17 cellular contexts compared by ENCODE assay signal in the genomic region with DNA sequence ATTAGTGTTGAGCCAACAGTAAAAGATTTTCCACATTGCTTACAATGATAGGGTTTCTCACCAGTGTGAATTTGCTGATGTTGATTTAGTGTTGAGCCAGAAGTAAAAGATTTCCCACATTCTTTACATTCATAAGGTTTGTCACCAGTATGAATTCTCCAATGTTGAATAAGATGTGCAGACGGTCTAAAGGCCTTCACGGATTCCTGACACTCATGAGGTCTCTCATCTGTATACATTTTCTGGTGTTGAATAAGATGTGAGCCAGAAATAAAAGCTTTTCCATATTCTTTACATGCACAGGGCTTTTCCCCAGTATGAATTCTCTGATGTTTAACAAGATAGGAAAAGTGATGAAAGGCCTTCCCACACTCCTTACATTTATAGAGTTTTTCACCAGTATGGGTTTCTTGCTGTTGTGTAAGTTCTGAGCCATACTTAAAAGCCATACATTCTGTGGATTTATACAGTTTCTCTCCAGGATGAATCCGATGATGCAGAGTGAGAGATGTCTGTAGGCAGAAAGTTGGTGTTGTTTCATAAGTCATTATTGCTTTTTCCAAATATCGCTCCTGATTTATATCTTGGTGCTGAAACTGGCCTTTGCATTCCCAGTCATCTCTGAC. TPM values are rescaled to one million over a fixed set of nuclear protein-coding genes. Genes with fewer than 3 reads are reported as not detected.
DNase-seq lines count a peak whose midpoint lies in the region; ATAC-seq, FAIRE-seq and TF ChIP-seq lines count a peak whose summit lies in the region.
"Had no signal": no experiment of that assay in that cellular context is flagged by ENCODE, and none has a peak within 500 bp of the region (broad histone marks: within the 10 kb centered on the region; RNA-seq: fewer than 3 reads in every experiment).

No MANE protein-coding gene starts in this region.

- TF ChIP-seq POLR2A in HepG2 (IDR thresholded peaks at IDR 0.05; ENCODE audit: insufficient read depth in 1 of 2, low read depth in 2 of 2, low read length in 2 of 2) (no peak), right lobe of liver (IDR thresholded peaks at IDR 0.05) (no peak), K562 (conservative IDR thresholded peaks at IDR 0.05) (no peak)

- H3K9ac ChIP-seq in HepG2 (ENCODE audit: insufficient read depth, low read depth, low read length): no peak overlapping the region
- H3K9ac ChIP-seq in K562 (ENCODE audit: insufficient read depth in 1 of 2, low read depth in 2 of 2, low read length in 2 of 2): no peak overlapping the region
- no peak overlapping the region for H3K9ac ChIP-seq in mesendoderm (ENCODE audit: low read length)

- H2BK120ac ChIP-seq in mesendoderm (ENCODE audit: low read depth, low read length): no peak overlapping the region

- no peak for DNase-seq in HepG2 (ENCODE audit: low spot score)
- DNase-seq in right lobe of liver: no peak
- DNase-seq in K562 (ENCODE audit: extremely low read depth in 1 of 4, low spot score in 3 of 4): no peak
- DNase-seq in mesendoderm: peak; percentile 20
- no peak for DNase-seq in aorta
- no peak for DNase-seq in substantia nigra (lab: John Stamatoyannopoulos, UW)
- no peak for DNase-seq in AML-193 (lab: John Stamatoyannopoulos, UW)
- DNase-seq: GF-D8, H7, KBM-7, NCI-H1436 treated with DMSO at 0.1 percent for 48 hours, NCI-H2081 treated with DMSO at 0.1 percent for 48 hours, NCI-H2227 treated with DMSO at 0.1 percent for 48 hours, NCI-H526, OCI-M1 had no signal

- FAIRE-seq in HepG2 (lab: Jason Lieb, UNC) (no peak), K562 (lab: Jason Lieb, UNC) (no peak)
- FAIRE-seq: D721Med had no signal

- WGBS in HepG2 (ENCODE audit: low lambda C conversion rate): 97% methylated on average over 4 of the region's 4 CpGs
- WGBS in right lobe of liver (ENCODE audit: insufficient coverage, low coverage, low lambda C conversion rate, missing lambda C conversion rate): 98% methylated on average over 4 of the region's 4 CpGs
- 69% methylated on average over 4 of the region's 4 CpGs for WGBS in K562 (ENCODE audit: insufficient coverage, low coverage, missing lambda C conversion rate)
- no CpG with 5 or more reads among the region's 4 CpGs for WGBS in mesendoderm (ENCODE audit: extremely low coverage, insufficient coverage, low lambda C conversion rate)
- 97% methylated on average over 4 of the region's 4 CpGs for WGBS in aorta, 2 donors

- H3K27me3 ChIP-seq in HepG2 (ENCODE audit: control insufficient read depth in 1 of 2, insufficient read depth in 2 of 2, low read length in 2 of 2) (no peaks in the 10 kb centered on the region), right lobe of liver (no peaks in the 10 kb centered on the region), K562 (ENCODE audit: control insufficient read depth in 2 of 2, insufficient read depth in 2 of 2, low read length in 2 of 2) (no peaks in the 10 kb centered on the region), mesendoderm (ENCODE audit: insufficient read depth, low read length, poor library complexity) (no peaks in the 10 kb centered on the region), aorta (ENCODE audit: control insufficient read depth in 1 of 2, insufficient read depth in 2 of 2, low read length in 1 of 2) (no peaks in the 10 kb centered on the region)

- TF ChIP-seq EP300 in HepG2 (IDR thresholded peaks at IDR 0.05; ENCODE audit: low read depth in 2 of 2, low read length in 2 of 2) (no peak), HepG2 (CRISPR knock-in tag; IDR thresholded peaks at IDR 0.05; ENCODE audit: borderline replicate concordance) (no peak), K562 (IDR thresholded peaks at IDR 0.05; ENCODE audit: low read length) (no peak)

- H3K23ac ChIP-seq in mesendoderm (ENCODE audit: low read length): no peak overlapping the region

- no peaks in the 10 kb centered on the region for H3K9me1 ChIP-seq in K562 (ENCODE audit: control insufficient read depth, insufficient read depth, low read length)

- TF ChIP-seq RAD21 in HepG2 (CRISPR knock-in tag; IDR thresholded peaks at IDR 0.05): no peak
- TF ChIP-seq RAD21 in K562 (CRISPR knock-in tag; conservative IDR thresholded peaks at IDR 0.05 in 1 of 2, IDR thresholded peaks at IDR 0.05 in 1 of 2): no peak

- intact Hi-C loops in HepG2 (cut with micrococcal nuclease; ENCODE audit: unreplicated experiment) (no loop called here), right lobe of liver (cut with DNase I) (no loop called here), K562 (cut with micrococcal nuclease) (no loop called here), aorta (cut with DNase I) (no loop called here)

- H3K56ac ChIP-seq in mesendoderm (ENCODE audit: low read length): no peak overlapping the region

- peaks cover 99% of the 10 kb centered on the region for H3K9me3 ChIP-seq in HepG2 (ENCODE audit: low read length)
- H3K9me3 ChIP-seq in right lobe of liver: peaks cover 0 to 84% (median 33%) of the 10 kb centered on the region in 4 donors
- peaks cover 53% of the 10 kb centered on the region for H3K9me3 ChIP-seq in K562 (replicated peaks; ENCODE audit: control insufficient read depth, insufficient read depth, low read depth, low read length)
- peaks cover 41% of the 10 kb centered on the region for H3K9me3 ChIP-seq in aorta (ENCODE audit: control insufficient read depth, low read length)

- H3K4me3 ChIP-seq in HepG2 (replicated peaks in 1 of 3; ENCODE audit: insufficient read depth in 1 of 3, low read depth in 2 of 3, low read length in 3 of 3) (no peak overlapping the region), right lobe of liver (no peak overlapping the region), K562 (no peak overlapping the region), mesendoderm (ENCODE audit: low read length) (peak overlapping the region; percentile 50), aorta (ENCODE audit: low read length in 2 of 2) (peak overlapping the region; percentile 10 to 23)

- no peak overlapping the region for H4K5ac ChIP-seq in mesendoderm (ENCODE audit: low read length)

- peaks cover 13 to 51% of the 10 kb centered on the region in 2 experiments for H3K36me3 ChIP-seq in HepG2 (replicated peaks in 1 of 2; ENCODE audit: control insufficient read depth in 1 of 2, insufficient read depth in 2 of 2, low read length in 2 of 2)
- peaks cover 0 to 37% (median 6%) of the 10 kb centered on the region in 4 donors for H3K36me3 ChIP-seq in right lobe of liver
- H3K36me3 ChIP-seq in K562 (ENCODE audit: control insufficient read depth, insufficient read depth, low read length): peaks cover 85% of the 10 kb centered on the region
- H3K36me3 ChIP-seq in mesendoderm (ENCODE audit: control insufficient read depth, insufficient read depth, low read length): peaks cover 38% of the 10 kb centered on the region
- H3K36me3 ChIP-seq in aorta (ENCODE audit: control insufficient read depth in 1 of 2, insufficient read depth in 2 of 2, low read length in 1 of 2): peaks cover 16 to 42% of the 10 kb centered on the region in 2 donors

- no peak overlapping the region for H3K27ac ChIP-seq in HepG2 (ENCODE audit: extremely low read length, insufficient read depth, low read length)
- H3K27ac ChIP-seq in right lobe of liver: no peak overlapping the region
- no peak overlapping the region for H3K27ac ChIP-seq in K562 (ENCODE audit: extremely low read depth, low read depth, low read length)
- H3K27ac ChIP-seq in mesendoderm (ENCODE audit: low read depth, low read length): no peak overlapping the region
- H3K27ac ChIP-seq in aorta (ENCODE audit: low read depth in 1 of 2, low read length in 2 of 2): no peak overlapping the region
- no peak overlapping the region for H3K27ac ChIP-seq in substantia nigra (ENCODE audit: low read depth, low read length, poor library complexity, severe bottlenecking)

- H3K4me1 ChIP-seq in HepG2 (ENCODE audit: insufficient read depth, low read length): no peaks in the 10 kb centered on the region
- H3K4me1 ChIP-seq in right lobe of liver: no peaks in the 10 kb centered on the region
- H3K4me1 ChIP-seq in K562 (replicated peaks in 1 of 2; ENCODE audit: control insufficient read depth in 2 of 2, insufficient read depth in 2 of 2, low read length in 2 of 2): no peaks in the 10 kb centered on the region
- H3K4me1 ChIP-seq in mesendoderm (ENCODE audit: control insufficient read depth, low read depth, low read length): no peaks in the 10 kb centered on the region
- H3K4me1 ChIP-seq in aorta (ENCODE audit: control insufficient read depth in 1 of 2, insufficient read depth in 2 of 2, low read length in 2 of 2): no peaks in the 10 kb centered on the region

- H2AK5ac ChIP-seq in mesendoderm (ENCODE audit: low read length): no peak overlapping the region

- no TSS peak for BruUV-seq in HepG2 (replicated peaks; lab: Mats Ljungman, UMichigan)
- BruUV-seq in K562 (replicated peaks; lab: Mats Ljungman, UMichigan): no TSS peak

- CTCF ChIA-PET in HepG2 (lab: Yijun Ruan, JAX; ENCODE audit: low intra/inter-chr PET ratio, low total read pairs): no interaction called here
- CTCF ChIA-PET in K562 (lab: Yijun Ruan, JAX; ENCODE audit: low intra/inter-chr PET ratio): no interaction called here

- POLR2A ChIA-PET in HepG2 (lab: Yijun Ruan, JAX) (no interaction called here), K562 (lab: Yijun Ruan, JAX) (no interaction called here)

- no peak for ATAC-seq in HepG2
- ATAC-seq in right lobe of liver: no peak
- ATAC-seq in K562: no peak
- ATAC-seq in aorta (ENCODE audit: low FRiP score): no peak
- no peak for ATAC-seq in GM19397 (IDR thresholded peaks at IDR 0.05; ENCODE audit: unreplicated experiment)

- in situ Hi-C loops in HepG2 (cut with HindIII; ENCODE audit: extremely low pct_ligation_motif_present, low pct_unique_long_range_greater_than_20kb) (no loop called here), K562 (cut with MboI) (no loop called here)

- H3K4ac ChIP-seq in mesendoderm (ENCODE audit: low read depth, low read length): no peak overlapping the region

- peaks cover 2% of the 10 kb centered on the region for H3K79me1 ChIP-seq in mesendoderm (ENCODE audit: low read length)

- no peak overlapping the region for H2AFZ ChIP-seq in HepG2 (ENCODE audit: low read length)
- H2AFZ ChIP-seq in K562 (ENCODE audit: low read depth, low read length): no peak overlapping the region

- no peak overlapping the region for H4K8ac ChIP-seq in mesendoderm (ENCODE audit: low read depth, low read length)

- no peaks in the 10 kb centered on the region for H4K20me1 ChIP-seq in HepG2 (ENCODE audit: insufficient read depth, low read length)
- no peaks in the 10 kb centered on the region for H4K20me1 ChIP-seq in K562 (replicated peaks; ENCODE audit: control insufficient read depth, insufficient read depth, low read length)

- no peak overlapping the region for H2BK5ac ChIP-seq in mesendoderm (ENCODE audit: low read length)

- H3K4me2 ChIP-seq in HepG2 (ENCODE audit: low read depth, low read length): no peak overlapping the region
- no peak overlapping the region for H3K4me2 ChIP-seq in K562 (ENCODE audit: insufficient read depth, low read length)
- no peak overlapping the region for H3K4me2 ChIP-seq in mesendoderm (ENCODE audit: low read length)

- H3K79me2 ChIP-seq in HepG2 (ENCODE audit: insufficient read depth, low read length): no peaks in the 10 kb centered on the region
- H3K79me2 ChIP-seq in K562 (ENCODE audit: control insufficient read depth, insufficient read depth, low read length): no peaks in the 10 kb centered on the region; the same call in 2 of the 3 replicates
- no peaks in the 10 kb centered on the region for H3K79me2 ChIP-seq in mesendoderm (ENCODE audit: control insufficient read depth, insufficient read depth, low read length)

- H2BK15ac ChIP-seq in mesendoderm (replicated peaks; ENCODE audit: low read depth): no peak overlapping the region

- no peak for TF ChIP-seq CTCF in HepG2 (CRISPR knock-in tag; IDR thresholded peaks at IDR 0.05)
- TF ChIP-seq CTCF in right lobe of liver (IDR thresholded peaks at IDR 0.05): no peak
- TF ChIP-seq CTCF in K562 (IDR thresholded peaks at IDR 0.05 in 2 of 3, conservative IDR thresholded peaks at IDR 0.05 in 1 of 3; ENCODE audit: insufficient read depth in 2 of 3, low read depth in 1 of 3, low read length in 3 of 3): no peak

- no peak overlapping the region for H3K18ac ChIP-seq in mesendoderm (ENCODE audit: low read length)

RNA-seq across cellular contexts. Expression of gene ZNF850, which starts 22.4 kb away (rescaled TPM):
- total RNA-seq in HepG2 (2016; rRNA removed; fragmentation: Illumina TruSeq; extraction: Trizol) (6.6 and 11.4 TPM in 2 replicates), right lobe of liver (1 to 10 TPM in 3 of 6 experiments, under 1 TPM in 3; 0.68 to 1.1 (median 0.96) TPM), K562 (2014; rRNA removed) (5.3 and 6.6 TPM in 2 replicates), K562 (2014; rRNA removed; fragmentation: Illumina TruSeq; extraction: Trizol) (13.0 and 16.2 TPM in 2 replicates), K562 (2015; rRNA removed; fragmentation: Illumina TruSeq; extraction: Trizol) (10.1 and 11.2 TPM in 2 replicates), K562 (2021) (8.6 and 10.4 TPM in 2 replicates), aorta (1 to 10 TPM; 3.6 to 4.2 TPM)
- total RNA-seq in HepG2 (2016; cell fraction: cytosol; rRNA removed; fragmentation: Illumina TruSeq; extraction: Trizol; ENCODE audit: low read depth): 0.79 and 1.0 TPM in 2 replicates
- 6.5 and 11.8 TPM in 2 replicates for total RNA-seq in HepG2 (2016; cell fraction: insoluble cytoplasmic fraction; rRNA removed; fragmentation: Illumina TruSeq; extraction: Trizol)
- total RNA-seq in HepG2 (2016; cell fraction: membrane; rRNA removed; fragmentation: Illumina TruSeq; extraction: Trizol): 2.2 and 3.3 TPM in 2 replicates
- 4.2 and 4.8 TPM in 2 replicates for total RNA-seq in HepG2 (2016; cell fraction: nucleus; rRNA removed; fragmentation: Illumina TruSeq; extraction: Trizol)
- polyA plus RNA-seq in HepG2 (2011; rRNA removed) (0.78 and 0.81 TPM in 2 replicates), K562 (2011; rRNA removed) (5.9 and 6.5 TPM in 2 replicates), K562 (2014; fragmentation: Illumina TruSeq; extraction: Trizol) (2.5 and 2.9 TPM in 2 replicates), K562 (2014; fragmentation: Nextera tagmentation; extraction: Ambion mirVana) (1 to 10 TPM; 1.2 to 1.8 TPM), K562 (2014; rRNA removed) (4.8 and 5.3 TPM in 2 replicates), aorta (under 1 TPM; 0.13 to 0.59 TPM)
- 0.71 and 1.00 TPM in 2 replicates for polyA plus RNA-seq in HepG2 (2011; cell fraction: cytosol; rRNA removed)
- 0.55 and 1.7 TPM in 2 replicates for polyA plus RNA-seq in HepG2 (2011; cell fraction: nucleus; rRNA removed)
- 0.35 and 0.52 TPM in 2 replicates for polyA plus RNA-seq in HepG2 (2012)
- polyA plus RNA-seq in HepG2 (2016; cell fraction: cytosol; fragmentation: Illumina TruSeq; extraction: Trizol; ENCODE audit: low read depth): 0.07 and 0.38 TPM in 2 replicates
- 1.7 and 1.8 TPM in 2 replicates for polyA plus RNA-seq in HepG2 (2016; cell fraction: insoluble cytoplasmic fraction; fragmentation: Illumina TruSeq; extraction: Trizol; ENCODE audit: low read depth)
- polyA plus RNA-seq in HepG2 (2016; cell fraction: membrane; fragmentation: Illumina TruSeq; extraction: Trizol; ENCODE audit: low read depth): 0.50 and 0.65 TPM in 2 replicates
- polyA plus RNA-seq in HepG2 (2016; cell fraction: nucleus; fragmentation: Illumina TruSeq; extraction: Trizol; ENCODE audit: insufficient read depth, low read depth): 3.2 and 3.3 TPM in 2 replicates
- polyA minus RNA-seq in HepG2 (2011; rRNA and poly(A)+ RNA removed; ENCODE audit: low replicate concordance): 2.6 TPM in 1 of 2 replicates, not detected in the other
- polyA minus RNA-seq in HepG2 (2011; cell fraction: cytosol; rRNA and poly(A)+ RNA removed): 1.6 and 2.0 TPM in 2 replicates
- polyA minus RNA-seq in HepG2 (2011; cell fraction: nucleus; rRNA and poly(A)+ RNA removed): 3.2 and 4.5 TPM in 2 replicates
- 13.7 and 31.2 TPM in 2 replicates for total RNA-seq in K562 (2011; cell fraction: chromatin; rRNA removed; ENCODE audit: low replicate concordance)
- total RNA-seq in K562 (2011; cell fraction: nucleolus; rRNA removed): 16.7 and 20.5 TPM in 2 replicates
- total RNA-seq in K562 (2011; cell fraction: nucleoplasm; rRNA removed): 17.1 and 18.5 TPM in 2 replicates
- polyA plus RNA-seq in K562 (2011; cell fraction: cytosol; rRNA removed): 2.1 and 4.2 TPM in 2 replicates
- polyA plus RNA-seq in K562 (2011; cell fraction: nucleus; rRNA removed): 3.3 and 5.8 TPM in 2 replicates
- polyA plus RNA-seq in K562 (2012): 2.1 and 2.5 TPM in 2 replicates
- polyA minus RNA-seq in K562 (2011; rRNA and poly(A)+ RNA removed): 20.6 and 26.8 TPM in 2 replicates
- polyA minus RNA-seq in K562 (2011; cell fraction: cytosol; rRNA and poly(A)+ RNA removed): 4.4 and 7.4 TPM in 2 replicates
- 4.0 and 10.0 TPM in 2 replicates for polyA minus RNA-seq in K562 (2011; cell fraction: nucleus; rRNA and poly(A)+ RNA removed)
- 15.3 TPM for polyA plus RNA-seq in mesendoderm (2013, experiment 1 of 2)
- 14.8 TPM for polyA plus RNA-seq in mesendoderm (2013, experiment 2 of 2)

Comparison
In these comparisons a context has a peak if more than half of its experiments do, and no peak if none do; other contexts are left out.
1. H3K4me3 ChIP-seq: peak in mesendoderm (single experiment) and aorta (2 of 2); none in HepG2 (0 of 3), right lobe of liver (0 of 3) and K562 (single experiment).
2. Of the 241 proteins assayed by ChIP-seq in both HepG2 and K562: peak only in HepG2: none; only in K562: none; in both: ZNF274; in neither: 240.